Comparison of ENCODE assay signal across 8 cellular contexts in genomic region chr3:160754371-160754854, GRCh38. TPM values are rescaled to one million over a fixed set of nuclear protein-coding genes. Genes with fewer than 3 reads are reported as not detected.
DNase-seq lines count a peak whose midpoint lies in the region; ATAC-seq lines count a peak whose summit lies in the region.

No MANE protein-coding gene starts in this region.

- CTCF ChIA-PET in activated naive CD4-positive, alpha-beta T cell treated with anti-CD3 and anti-CD28 coated beads, Interleukin-2, amount 10 ng/mL, durations not matched to agents 7 days and 5 days (lab: Charles Lee), result interaction anchor here (1.2 kb wide), 1 partner anchor 187 kb away, joined by 5 read pairs; no protein-coding TSS in a partner anchor

- peaks cover 24% of the 10 kb centered on the region for H3K27me3 Mint-ChIP-seq in activated naive CD4-positive, alpha-beta T cell treated with anti-CD3 and anti-CD28 coated beads, Interleukin-2, amount 10 ng/mL, durations not matched to agents 7 days and 5 days
- H3K27me3 Mint-ChIP-seq in activated naive CD8-positive, alpha-beta T cell treated with anti-CD3 and anti-CD28 coated beads for 36 hours, result peaks cover 27% of the 10 kb centered on the region

- H3K4me3 Mint-ChIP-seq in activated naive CD4-positive, alpha-beta T cell treated with anti-CD3 and anti-CD28 coated beads, Interleukin-2, amount 10 ng/mL, durations not matched to agents 7 days and 5 days, result peak overlapping the region; percentile 98
- H3K4me3 Mint-ChIP-seq in activated naive CD8-positive, alpha-beta T cell treated with anti-CD3 and anti-CD28 coated beads for 36 hours, result peak overlapping the region; percentile 92

- no peak for ATAC-seq in GM21381 (IDR thresholded peaks at IDR 0.05; ENCODE audit: unreplicated experiment)
- ATAC-seq in HG03521 (IDR thresholded peaks at IDR 0.05; ENCODE audit: unreplicated experiment), result no peak

- H3K4me1 Mint-ChIP-seq in activated naive CD4-positive, alpha-beta T cell treated with anti-CD3 and anti-CD28 coated beads, Interleukin-2, amount 10 ng/mL, durations not matched to agents 7 days and 5 days, result peaks cover 40% of the 10 kb centered on the region
- peaks cover 23% of the 10 kb centered on the region for H3K4me1 Mint-ChIP-seq in activated naive CD8-positive, alpha-beta T cell treated with anti-CD3 and anti-CD28 coated beads for 36 hours

- H3K4me3 ChIP-seq in neuron (ENCODE audit: low read length), result peak overlapping the region; percentile 57

- no peaks in the 10 kb centered on the region for H3K27me3 ChIP-seq in neuron (ENCODE audit: insufficient read depth, low read length)

- peak overlapping the region; percentile 92 for H2AFZ ChIP-seq in neuron (ENCODE audit: low read depth, low read length)

- H3K9me3 Mint-ChIP-seq in activated naive CD4-positive, alpha-beta T cell treated with anti-CD3 and anti-CD28 coated beads, Interleukin-2, amount 10 ng/mL, durations not matched to agents 7 days and 5 days, result no peaks in the 10 kb centered on the region
- H3K9me3 Mint-ChIP-seq in activated naive CD8-positive, alpha-beta T cell treated with anti-CD3 and anti-CD28 coated beads for 36 hours, result no peaks in the 10 kb centered on the region

- peak; percentile 42 for DNase-seq in activated naive CD4-positive, alpha-beta T cell treated with anti-CD3 and anti-CD28 coated beads, Interleukin-2, amount 10 ng/mL, durations not matched to agents 7 days and 5 days
- no peak for DNase-seq in activated naive CD4-positive, alpha-beta T cell treated with anti-CD3 and anti-CD28 coated beads, Interleukin-2, amount 50 U/mL, for 16 hours
- peak; percentile 38 for DNase-seq in NCI-H226
- DNase-seq in activated naive CD8-positive, alpha-beta T cell treated with anti-CD3 and anti-CD28 coated beads for 36 hours, result peak; percentile 18
- DNase-seq in head of caudate nucleus, result peak in 36 of 42 donors; percentile 13 to 76 (median 45)

- H3K27ac Mint-ChIP-seq in activated naive CD4-positive, alpha-beta T cell treated with anti-CD3 and anti-CD28 coated beads, Interleukin-2, amount 10 ng/mL, durations not matched to agents 7 days and 5 days, result peak overlapping the region; percentile 98
- peak overlapping the region; percentile 94 for H3K27ac Mint-ChIP-seq in activated naive CD8-positive, alpha-beta T cell treated with anti-CD3 and anti-CD28 coated beads for 36 hours

- H3K36me3 Mint-ChIP-seq in activated naive CD4-positive, alpha-beta T cell treated with anti-CD3 and anti-CD28 coated beads, Interleukin-2, amount 10 ng/mL, durations not matched to agents 7 days and 5 days, result peaks cover 4% of the 10 kb centered on the region
- no peaks in the 10 kb centered on the region for H3K36me3 Mint-ChIP-seq in activated naive CD8-positive, alpha-beta T cell treated with anti-CD3 and anti-CD28 coated beads for 36 hours

- H3K9me3 ChIP-seq in neuron (ENCODE audit: low read length), result no peaks in the 10 kb centered on the region

- peaks cover 28% of the 10 kb centered on the region for H3K4me1 ChIP-seq in neuron (ENCODE audit: insufficient read depth, low read length)

- no peaks in the 10 kb centered on the region for H3K36me3 ChIP-seq in neuron (ENCODE audit: insufficient read depth, low read length)

- intact Hi-C loops in head of caudate nucleus (cut with DNase I), result loop anchor here (10.0 kb wide), 1 partner anchor 470 kb away; the partner anchor contains the start of gene NMD3

RNA-seq across cellular contexts. Expression of gene PPM1L, which starts 1.6 kb away (rescaled TPM):
- total RNA-seq in activated naive CD8-positive, alpha-beta T cell treated with anti-CD3 and anti-CD28 coated beads for 36 hours, result 1 to 10 TPM; 2.0 TPM
